ENCODE assay signal across 8 cellular contexts in the genomic region with DNA sequence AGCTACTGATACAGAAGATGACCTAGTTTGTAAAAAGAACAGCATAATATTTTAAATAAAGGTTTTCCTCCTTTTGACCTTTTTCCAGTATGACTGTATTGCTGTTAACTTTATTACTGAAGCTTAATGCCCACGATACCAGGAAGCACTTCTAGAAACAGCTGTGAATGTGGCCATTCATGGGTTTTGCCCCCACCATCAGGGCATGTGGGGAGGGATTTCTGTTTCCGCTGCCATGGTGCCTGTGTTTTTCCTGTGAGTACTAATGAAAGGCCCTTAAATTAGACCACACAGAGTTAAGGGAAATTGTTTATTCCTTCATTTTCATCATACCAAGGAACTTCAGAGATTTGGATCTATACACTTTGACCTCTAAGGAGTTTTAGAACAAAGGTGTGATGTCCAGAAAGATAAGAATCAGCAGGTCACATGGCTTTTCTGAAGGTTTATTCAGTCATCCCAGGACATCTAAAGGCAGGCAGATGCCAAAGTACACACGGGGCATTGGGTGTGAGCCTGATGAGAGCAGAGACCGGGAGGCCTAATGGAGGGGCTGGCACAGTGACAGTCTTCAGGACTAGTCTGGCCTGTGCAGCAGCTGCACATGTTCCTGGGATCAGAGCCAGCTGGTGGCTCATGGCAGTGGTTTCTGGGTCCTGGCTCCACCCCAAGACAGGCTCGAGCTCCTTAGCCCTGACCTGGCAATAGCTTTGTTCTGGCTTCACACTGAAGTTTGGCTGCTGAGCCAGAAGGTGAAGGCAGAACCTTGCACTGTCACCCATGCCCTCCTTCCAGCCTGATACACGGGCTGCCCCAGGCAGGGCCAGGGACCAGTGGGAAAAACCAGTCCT.
DNase-seq lines count a peak whose midpoint lies in the region; ATAC-seq and TF ChIP-seq lines count a peak whose summit lies in the region.

No MANE protein-coding gene starts in this region.

- DNase-seq in NCI-H748 (lab: John Stamatoyannopoulos, UW; ENCODE audit: unreplicated experiment) (peak; percentile 49), NCI-H748 treated with DMSO at 0.1 percent for 48 hours (lab: John Stamatoyannopoulos, UW) (no peak), RPMI8226 (peak; percentile 95), epithelial cell of proximal tubule (ENCODE audit: low read depth) (peak; percentile 55), middle frontal gyrus (ENCODE audit: extremely low spot score, low spot score) (peak; percentile 27)
- DNase-seq in stimulated activated CD4-positive, alpha-beta T cell treated with anti-CD3 and anti-CD28 coated beads, Interleukin-12 subunit alpha, Interleukin-12 subunit beta, amount 100 ng/mL, for 4 hours: no peak
- no peak for DNase-seq in activated CD4-positive, alpha-beta T cell treated with anti-CD3 and anti-CD28 coated beads for 48 hours

- no peak overlapping the region for H3K4me3 ChIP-seq in epithelial cell of proximal tubule (ENCODE audit: low read depth, low read length)

- no peak for ATAC-seq in GM21447 (IDR thresholded peaks at IDR 0.05; ENCODE audit: unreplicated experiment)

- no peak for TF ChIP-seq CTCF in epithelial cell of proximal tubule (conservative IDR thresholded peaks at IDR 0.05; ENCODE audit: low read depth, low read length)

Comparison
In these comparisons a context has a peak if more than half of its experiments do, and no peak if none do; other contexts are left out.
1. DNase-seq: peak in NCI-H748 (single experiment), RPMI8226 (single experiment), epithelial cell of proximal tubule (single experiment) and middle frontal gyrus (single experiment); none in NCI-H748 treated with DMSO at 0.1 percent for 48 hours (single experiment), stimulated activated CD4-positive, alpha-beta T cell treated with anti-CD3 and anti-CD28 coated beads, Interleukin-12 subunit alpha, Interleukin-12 subunit beta, amount 100 ng/mL, for 4 hours (single experiment) and activated CD4-positive, alpha-beta T cell treated with anti-CD3 and anti-CD28 coated beads for 48 hours (single experiment).